Comparison of ENCODE assay signal across 1 cellular context in genomic region chr4:113620032-113620431, GRCh38.
TF ChIP-seq lines count a peak whose summit lies in the region.

No MANE protein-coding gene starts in this region.

TF ChIP-seq in H1, 55 proteins besides CTCF, POLR2A, EP300 and RAD21 (continued from another document):
- no peak for TF ChIP-seq CHD7 (IDR thresholded peaks at IDR 0.05; ENCODE audit: insufficient replicate concordance, low read length)
- no peak for TF ChIP-seq TCF12 (IDR thresholded peaks at IDR 0.05; ENCODE audit: low read depth, low read length)
- no peak for TF ChIP-seq CHD1 (IDR thresholded peaks at IDR 0.05; ENCODE audit: low read depth, low read length)
- TF ChIP-seq SIN3A (conservative IDR thresholded peaks at IDR 0.05 in 1 of 2, IDR thresholded peaks at IDR 0.05 in 1 of 2; ENCODE audit: low read depth in 1 of 2, low read length in 2 of 2) = no peak
- no peak for TF ChIP-seq RNF2 (IDR thresholded peaks at IDR 0.05; ENCODE audit: borderline replicate concordance, low read depth, low read length, missing control alignments, poor library complexity, severe bottlenecking)
- TF ChIP-seq NANOG (IDR thresholded peaks at IDR 0.05; ENCODE audit: insufficient read depth, low read depth, low read length, poor library complexity, severe bottlenecking) = no peak
